In genomic region chr4:16993966-16994840, GRCh38 we compare ENCODE assay signal across 27 cellular contexts.
"Had no signal": no experiment of that assay in that cellular context is flagged by ENCODE, and none has a peak within 500 bp of the region (broad histone marks: within the 10 kb centered on the region; RNA-seq: fewer than 3 reads in every experiment).

No MANE protein-coding gene starts in this region.

- H3K27me3 ChIP-seq: ascending aorta, body of pancreas, cardiac muscle cell, Peyer's patch, SJSA1 had no signal

- H3K4me1 ChIP-seq: ascending aorta, body of pancreas, Peyer's patch, SJSA1 had no signal

- H3K9ac ChIP-seq: KMS-11 had no signal

- ATAC-seq: activated naive CD4-positive, alpha-beta T cell treated with anti-CD3 and anti-CD28 coated beads, Interleukin-2, amount 50 U/mL, for 72 hours; activated naive CD8-positive, alpha-beta T cell treated with anti-CD3 and anti-CD28 coated beads, Interleukin-2, amount 50 U/mL, for 24 hours; activated T-cell treated with anti-CD3 and anti-CD28 coated beads, Interleukin-2, amount 50 U/mL, for 4 hours; body of pancreas; SK-N-SH treated with all-trans-retinoic acid at 6 μM for 48 hours had no signal

- H3K27ac ChIP-seq: ascending aorta, body of pancreas, cardiac muscle cell, KMS-11, Peyer's patch, RWPE1, SJSA1 had no signal

- H3K36me3 Mint-ChIP-seq: activated CD4-positive, alpha-beta memory T cell treated with anti-CD3 and anti-CD28 coated beads for 36 hours; activated naive CD4-positive, alpha-beta T cell treated with anti-CD3 and anti-CD28 coated beads, Interleukin-2, amount 50 U/mL, for 72 hours had no signal

- H3K27ac Mint-ChIP-seq: activated CD4-positive, alpha-beta memory T cell treated with anti-CD3 and anti-CD28 coated beads for 36 hours; activated CD4-positive, alpha-beta T cell treated with anti-CD3 and anti-CD28 coated beads, Interleukin-2, amount 10 ng/mL, durations not matched to agents 7 days and 5 days; activated naive CD4-positive, alpha-beta T cell treated with anti-CD3 and anti-CD28 coated beads, Interleukin-2, amount 50 U/mL, for 72 hours; activated naive CD8-positive, alpha-beta T cell treated with anti-CD3 and anti-CD28 coated beads, Interleukin-2, amount 50 U/mL, for 24 hours; T-helper 1 cell treated with Interleukin-12 subunit alpha and Interleukin-12 subunit beta and Interleukin-4 antibody, amounts not matched to agents 30 μg/mL and 1 μg/mL, for 36 hours had no signal

- H3K4me1 Mint-ChIP-seq: activated CD4-positive, alpha-beta T cell treated with anti-CD3 and anti-CD28 coated beads, Interleukin-2, amount 10 ng/mL, durations not matched to agents 7 days and 5 days; activated naive CD8-positive, alpha-beta T cell treated with anti-CD3 and anti-CD28 coated beads, Interleukin-2, amount 50 U/mL, for 24 hours had no signal

- H3K9me3 Mint-ChIP-seq: activated CD4-positive, alpha-beta memory T cell treated with anti-CD3 and anti-CD28 coated beads for 36 hours; activated CD4-positive, alpha-beta T cell treated with anti-CD3 and anti-CD28 coated beads, Interleukin-2, amount 10 ng/mL, durations not matched to agents 7 days and 5 days; activated naive CD4-positive, alpha-beta T cell treated with anti-CD3 and anti-CD28 coated beads, Interleukin-2, amount 50 U/mL, for 72 hours; activated naive CD8-positive, alpha-beta T cell treated with anti-CD3 and anti-CD28 coated beads, Interleukin-2, amount 50 U/mL, for 24 hours; activated T-cell treated with anti-CD3 and anti-CD28 coated beads, Interleukin-2, amount 50 U/mL, for 4 hours; T-helper 1 cell treated with Interleukin-12 subunit alpha and Interleukin-12 subunit beta and Interleukin-4 antibody, amounts not matched to agents 30 μg/mL and 1 μg/mL, for 36 hours had no signal

- H3K9me3 ChIP-seq: ascending aorta, body of pancreas, Peyer's patch, SJSA1 had no signal

- H3K36me3 ChIP-seq: ascending aorta, cardiac muscle cell, Peyer's patch, SJSA1 had no signal

- H3K4me3 ChIP-seq: ascending aorta, body of pancreas, cardiac muscle cell, Peyer's patch, SJSA1 had no signal

- H3K4me2 ChIP-seq: KMS-11 had no signal

- DNase-seq: activated CD4-positive, alpha-beta memory T cell treated with anti-CD3 and anti-CD28 coated beads for 36 hours; activated CD4-positive, alpha-beta T cell treated with anti-CD3 and anti-CD28 coated beads, Interleukin-2, amount 10 ng/mL, durations not matched to agents 7 days and 5 days; activated CD4-positive, CD25-positive, alpha-beta regulatory T cell treated with anti-CD3 and anti-CD28 coated beads, Interleukin-2, amount 50 U/mL, for 72 hours; activated CD8-positive, alpha-beta memory T cell treated with anti-CD3 and anti-CD28 coated beads for 24 hours; activated effector memory CD4-positive, alpha-beta T cell treated with anti-CD3 and anti-CD28 coated beads, Interleukin-2, amount 50 U/mL, for 16 hours; activated naive CD4-positive, alpha-beta T cell treated with Interleukin-2 at 50 U/mL for 16 hours; activated naive CD8-positive, alpha-beta T cell treated with anti-CD3 and anti-CD28 coated beads, Interleukin-2, amount 50 U/mL, for 24 hours; activated T-cell treated with anti-CD3 and anti-CD28 coated beads, Interleukin-2, amount 50 U/mL, for 4 hours; amniotic stem cell; body of pancreas; MV-4-11; NCI-H1092 treated with DMSO at 0.1 percent for 48 hours; NCI-H1417 treated with DMSO at 0.1 percent for 48 hours; NCI-H1694; NCI-H2029; NCI-H510A treated with DMSO at 0.1 percent for 48 hours; NCI-H69; Peyer's patch; Right ventricle myocardium superior had no signal

- H3K27me3 Mint-ChIP-seq: activated CD4-positive, alpha-beta memory T cell treated with anti-CD3 and anti-CD28 coated beads for 36 hours; activated CD4-positive, alpha-beta T cell treated with anti-CD3 and anti-CD28 coated beads, Interleukin-2, amount 10 ng/mL, durations not matched to agents 7 days and 5 days; activated naive CD8-positive, alpha-beta T cell treated with anti-CD3 and anti-CD28 coated beads, Interleukin-2, amount 50 U/mL, for 24 hours had no signal

- H3K4me3 Mint-ChIP-seq: activated CD4-positive, alpha-beta memory T cell treated with anti-CD3 and anti-CD28 coated beads for 36 hours; activated CD4-positive, alpha-beta T cell treated with anti-CD3 and anti-CD28 coated beads, Interleukin-2, amount 10 ng/mL, durations not matched to agents 7 days and 5 days; activated naive CD8-positive, alpha-beta T cell treated with anti-CD3 and anti-CD28 coated beads, Interleukin-2, amount 50 U/mL, for 24 hours; activated T-cell treated with anti-CD3 and anti-CD28 coated beads, Interleukin-2, amount 50 U/mL, for 4 hours; T-helper 1 cell treated with Interleukin-12 subunit alpha and Interleukin-12 subunit beta and Interleukin-4 antibody, amounts not matched to agents 30 μg/mL and 1 μg/mL, for 36 hours had no signal
